Comparison of ENCODE assay signal across 9 cellular contexts in the genomic region with DNA sequence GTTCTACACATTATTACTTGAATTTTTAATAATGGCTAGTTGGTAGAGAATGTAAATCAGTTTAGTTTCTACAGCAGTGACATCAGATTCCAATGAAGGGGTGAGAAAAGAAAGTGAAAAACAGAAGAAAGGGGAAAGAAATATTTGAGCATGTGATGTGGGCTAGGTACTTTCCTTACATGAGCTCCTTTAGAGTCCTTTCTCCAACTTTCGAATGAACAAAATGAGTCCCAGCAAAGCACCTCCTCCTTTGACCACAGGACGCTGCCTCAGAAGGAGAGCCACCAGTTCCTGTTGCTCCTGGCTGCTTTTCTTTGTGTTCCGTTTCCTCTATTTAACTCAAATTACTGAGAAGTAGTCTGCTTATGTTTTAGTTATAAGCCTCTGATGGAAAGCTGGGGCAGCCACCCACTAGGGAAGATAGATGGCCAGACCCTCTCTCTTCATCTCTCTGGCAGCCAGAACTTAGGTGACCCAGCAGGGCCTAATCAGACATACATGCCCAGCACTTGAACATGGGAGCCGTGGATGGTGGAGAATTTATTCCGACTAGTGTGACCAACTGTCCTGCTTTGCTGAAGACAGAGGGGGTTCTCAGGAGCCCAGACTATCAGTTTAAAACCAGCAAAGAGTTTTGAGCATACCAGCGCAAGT.
A peak's percentile ranks its signal among the peaks of the same experiment; 100 is the strongest.
DNase-seq lines count a peak whose midpoint lies in the region; ATAC-seq, FAIRE-seq and TF ChIP-seq lines count a peak whose summit lies in the region.
"Had no signal": no experiment of that assay in that cellular context is flagged by ENCODE, and none has a peak within 500 bp of the region (broad histone marks: within the 10 kb centered on the region; RNA-seq: fewer than 3 reads in every experiment).

No MANE protein-coding gene starts in this region.

- TF ChIP-seq POLR2A in K562 (conservative IDR thresholded peaks at IDR 0.05): no peak

- H3K27ac Mint-ChIP-seq in activated T-helper 2 cell treated with anti-CD3 and anti-CD28 coated beads, Interferon-gamma antibody, Interleukin-2, Interleukin-4, amounts not matched to agents 10 μg/mL and 5 μg/mL and 100 μg/mL, durations not matched to agents 14 hours and 24 hours and 36 hours: no peak overlapping the region

- peaks cover 7% of the 10 kb centered on the region for H3K4me1 Mint-ChIP-seq in activated T-helper 2 cell treated with anti-CD3 and anti-CD28 coated beads, Interferon-gamma antibody, Interleukin-2, Interleukin-4, amounts not matched to agents 10 μg/mL and 5 μg/mL and 100 μg/mL, durations not matched to agents 14 hours and 24 hours and 36 hours (ENCODE audit: low read depth)

- peaks cover 2% of the 10 kb centered on the region for H3K27me3 Mint-ChIP-seq in activated T-helper 2 cell treated with anti-CD3 and anti-CD28 coated beads, Interferon-gamma antibody, Interleukin-2, Interleukin-4, amounts not matched to agents 10 μg/mL and 5 μg/mL and 100 μg/mL, durations not matched to agents 14 hours and 24 hours and 36 hours (ENCODE audit: low read depth)

- FAIRE-seq in K562 (lab: Jason Lieb, UNC): no peak
- FAIRE-seq in RCC 7860 (lab: Jason Lieb, UNC): no peak

- H3K27me3 ChIP-seq in K562 (ENCODE audit: control insufficient read depth in 2 of 2, insufficient read depth in 2 of 2, low read length in 2 of 2): no peaks in the 10 kb centered on the region
- H3K27me3 ChIP-seq in WERI-Rb-1 (ENCODE audit: insufficient read depth, low read depth, severe bottlenecking): no peaks in the 10 kb centered on the region
- H3K27me3 ChIP-seq: MG63 had no signal

- ATAC-seq in GM18498 (IDR thresholded peaks at IDR 0.05; ENCODE audit: unreplicated experiment) (peak; percentile 83), GM21381 (IDR thresholded peaks at IDR 0.05; ENCODE audit: unreplicated experiment) (peak; percentile 89), HG03439 (IDR thresholded peaks at IDR 0.05; ENCODE audit: unreplicated experiment) (peak; percentile 94), K562 (no peak)

- H3K4me3 ChIP-seq in K562: no peak overlapping the region
- H3K4me3 ChIP-seq in WERI-Rb-1 (ENCODE audit: low read depth, low read length): no peak overlapping the region
- H3K4me3 ChIP-seq: MG63 had no signal

- H3K27ac ChIP-seq in K562 (ENCODE audit: extremely low read depth, low read depth, low read length) (no peak overlapping the region), WERI-Rb-1 (no peak overlapping the region)

- in situ Hi-C loops in K562 (cut with MboI): no loop called here

- no peaks in the 10 kb centered on the region for H3K36me3 Mint-ChIP-seq in activated T-helper 2 cell treated with anti-CD3 and anti-CD28 coated beads, Interferon-gamma antibody, Interleukin-2, Interleukin-4, amounts not matched to agents 10 μg/mL and 5 μg/mL and 100 μg/mL, durations not matched to agents 14 hours and 24 hours and 36 hours (ENCODE audit: low read depth)

- TF ChIP-seq EP300 in K562 (IDR thresholded peaks at IDR 0.05; ENCODE audit: low read length): no peak

- DNase-seq in K562 (ENCODE audit: extremely low read depth in 1 of 4, low spot score in 3 of 4): no peak
- no peak for DNase-seq in iPS-NIHi11 (ENCODE audit: low spot score)
- DNase-seq in activated T-helper 2 cell treated with anti-CD3 and anti-CD28 coated beads, Interferon-gamma antibody, Interleukin-2, Interleukin-4, amounts not matched to agents 10 μg/mL and 5 μg/mL and 100 μg/mL, durations not matched to agents 14 hours and 24 hours and 36 hours (ENCODE audit: low spot score): no peak
- DNase-seq in WERI-Rb-1: no peak
- DNase-seq in RCC 7860 (ENCODE audit: low spot score): no peak
- DNase-seq: MG63 had no signal

- WGBS in K562 (ENCODE audit: insufficient coverage, low coverage, missing lambda C conversion rate): 3% methylated on average over 6 of the region's 6 CpGs

- H4K20me1 ChIP-seq in K562 (replicated peaks; ENCODE audit: control insufficient read depth, insufficient read depth, low read length): no peaks in the 10 kb centered on the region

- H3K36me3 ChIP-seq in K562 (ENCODE audit: control insufficient read depth, insufficient read depth, low read length) (no peaks in the 10 kb centered on the region), WERI-Rb-1 (no peaks in the 10 kb centered on the region)
- H3K36me3 ChIP-seq: MG63 had no signal

- H3K4me2 ChIP-seq in K562 (ENCODE audit: insufficient read depth, low read length): no peak overlapping the region

- no peaks in the 10 kb centered on the region; a peak in 2 of 5 replicates for H3K4me1 ChIP-seq in K562 (replicated peaks in 1 of 2; ENCODE audit: control insufficient read depth in 2 of 2, insufficient read depth in 2 of 2, low read length in 2 of 2)

- H3K9ac ChIP-seq in K562 (ENCODE audit: insufficient read depth in 1 of 2, low read depth in 2 of 2, low read length in 2 of 2): no peak overlapping the region

- TF ChIP-seq CTCF in K562 (IDR thresholded peaks at IDR 0.05 in 2 of 3, conservative IDR thresholded peaks at IDR 0.05 in 1 of 3; ENCODE audit: insufficient read depth in 2 of 3, low read depth in 1 of 3, low read length in 3 of 3) (no peak), WERI-Rb-1 (IDR thresholded peaks at IDR 0.05; ENCODE audit: low read depth, low read length) (no peak)

- POLR2A ChIA-PET in K562 (lab: Yijun Ruan, JAX): interaction anchor here (1.2 kb wide), 1 partner anchor 8 kb away, joined by 4 read pairs; no protein-coding TSS in a partner anchor

- no TSS peak for BruUV-seq in K562 (replicated peaks; lab: Mats Ljungman, UMichigan)

- H3K9me1 ChIP-seq in K562 (ENCODE audit: control insufficient read depth, insufficient read depth, low read length): no peaks in the 10 kb centered on the region

- no peaks in the 10 kb centered on the region for H3K9me3 Mint-ChIP-seq in activated T-helper 2 cell treated with anti-CD3 and anti-CD28 coated beads, Interferon-gamma antibody, Interleukin-2, Interleukin-4, amounts not matched to agents 10 μg/mL and 5 μg/mL and 100 μg/mL, durations not matched to agents 14 hours and 24 hours and 36 hours

- intact Hi-C loops in K562 (cut with micrococcal nuclease): no loop called here
- intact Hi-C loops in activated T-helper 2 cell treated with anti-CD3 and anti-CD28 coated beads, Interferon-gamma antibody, Interleukin-2, Interleukin-4, amounts not matched to agents 10 μg/mL and 5 μg/mL and 100 μg/mL, durations not matched to agents 14 hours and 24 hours and 36 hours (cut with micrococcal nuclease): no loop called here

- H2AFZ ChIP-seq in K562 (ENCODE audit: low read depth, low read length): peak overlapping the region; percentile 28; the same call in 1 of the 2 replicates

- CTCF ChIA-PET in K562 (lab: Yijun Ruan, JAX; ENCODE audit: low intra/inter-chr PET ratio): no interaction called here

- no peak overlapping the region for H3K4me3 Mint-ChIP-seq in activated T-helper 2 cell treated with anti-CD3 and anti-CD28 coated beads, Interferon-gamma antibody, Interleukin-2, Interleukin-4, amounts not matched to agents 10 μg/mL and 5 μg/mL and 100 μg/mL, durations not matched to agents 14 hours and 24 hours and 36 hours (ENCODE audit: low read depth)

- no peak for TF ChIP-seq RAD21 in K562 (CRISPR knock-in tag; conservative IDR thresholded peaks at IDR 0.05 in 1 of 2, IDR thresholded peaks at IDR 0.05 in 1 of 2)

- H3K79me2 ChIP-seq in K562 (ENCODE audit: control insufficient read depth, insufficient read depth, low read length): no peaks in the 10 kb centered on the region

- H3K9me3 ChIP-seq in K562 (replicated peaks; ENCODE audit: control insufficient read depth, insufficient read depth, low read depth, low read length) (no peaks in the 10 kb centered on the region), WERI-Rb-1 (ENCODE audit: severe bottlenecking) (no peaks in the 10 kb centered on the region)
- H3K9me3 ChIP-seq: MG63 had no signal

TF ChIP-seq in K562, 482 proteins besides CTCF, POLR2A, EP300 and RAD21 (continues in another document):
- TF ChIP-seq, protein P1, sequence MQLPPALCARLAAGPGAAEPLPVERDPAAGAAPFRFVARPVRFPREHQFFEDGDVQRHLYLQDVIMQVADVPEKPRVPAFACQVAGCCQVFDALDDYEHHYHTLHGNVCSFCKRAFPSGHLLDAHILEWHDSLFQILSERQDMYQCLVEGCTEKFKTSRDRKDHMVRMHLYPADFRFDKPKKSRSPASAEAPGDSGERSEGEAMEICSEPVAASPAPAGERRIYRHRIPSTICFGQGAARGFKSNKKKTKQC (CRISPR knock-in tag; IDR thresholded peaks at IDR 0.05): no peak
- no peak for TF ChIP-seq ZEB2 (IDR thresholded peaks at IDR 0.05)
- no peak for TF ChIP-seq ELF2 (CRISPR knock-in tag; IDR thresholded peaks at IDR 0.05)
- no peak for TF ChIP-seq KLF6 (CRISPR knock-in tag; IDR thresholded peaks at IDR 0.05; ENCODE audit: borderline replicate concordance)
- no peak for TF ChIP-seq MEF2D (tag; conservative IDR thresholded peaks at IDR 0.05; ENCODE audit: low read depth)
- no peak for TF ChIP-seq ZNF408 (CRISPR knock-in tag; IDR thresholded peaks at IDR 0.05; ENCODE audit: low read depth)
- TF ChIP-seq, protein P2, sequence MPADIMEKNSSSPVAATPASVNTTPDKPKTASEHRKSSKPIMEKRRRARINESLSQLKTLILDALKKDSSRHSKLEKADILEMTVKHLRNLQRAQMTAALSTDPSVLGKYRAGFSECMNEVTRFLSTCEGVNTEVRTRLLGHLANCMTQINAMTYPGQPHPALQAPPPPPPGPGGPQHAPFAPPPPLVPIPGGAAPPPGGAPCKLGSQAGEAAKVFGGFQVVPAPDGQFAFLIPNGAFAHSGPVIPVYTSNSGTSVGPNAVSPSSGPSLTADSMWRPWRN (IDR thresholded peaks at IDR 0.05; ENCODE audit: low read depth): no peak
- TF ChIP-seq ZNF766 (CRISPR knock-in tag; conservative IDR thresholded peaks at IDR 0.05): no peak
- TF ChIP-seq RBM39 (optimal IDR thresholded peaks at IDR 0.05; ENCODE audit: low read depth, low read length): no peak
- no peak for TF ChIP-seq XRCC5 (IDR thresholded peaks at IDR 0.05; ENCODE audit: low read depth, low read length)
- TF ChIP-seq, protein P3, sequence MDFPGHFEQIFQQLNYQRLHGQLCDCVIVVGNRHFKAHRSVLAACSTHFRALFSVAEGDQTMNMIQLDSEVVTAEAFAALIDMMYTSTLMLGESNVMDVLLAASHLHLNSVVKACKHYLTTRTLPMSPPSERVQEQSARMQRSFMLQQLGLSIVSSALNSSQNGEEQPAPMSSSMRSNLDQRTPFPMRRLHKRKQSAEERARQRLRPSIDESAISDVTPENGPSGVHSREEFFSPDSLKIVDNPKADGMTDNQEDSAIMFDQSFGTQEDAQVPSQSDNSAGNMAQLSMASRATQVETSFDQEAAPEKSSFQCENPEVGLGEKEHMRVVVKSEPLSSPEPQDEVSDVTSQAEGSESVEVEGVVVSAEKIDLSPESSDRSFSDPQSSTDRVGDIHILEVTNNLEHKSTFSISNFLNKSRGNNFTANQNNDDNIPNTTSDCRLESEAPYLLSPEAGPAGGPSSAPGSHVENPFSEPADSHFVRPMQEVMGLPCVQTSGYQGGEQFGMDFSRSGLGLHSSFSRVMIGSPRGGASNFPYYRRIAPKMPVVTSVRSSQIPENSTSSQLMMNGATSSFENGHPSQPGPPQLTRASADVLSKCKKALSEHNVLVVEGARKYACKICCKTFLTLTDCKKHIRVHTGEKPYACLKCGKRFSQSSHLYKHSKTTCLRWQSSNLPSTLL (IDR thresholded peaks at IDR 0.05): no peak
